ENCODE assay signal across 24 cellular contexts in the genomic region with DNA sequence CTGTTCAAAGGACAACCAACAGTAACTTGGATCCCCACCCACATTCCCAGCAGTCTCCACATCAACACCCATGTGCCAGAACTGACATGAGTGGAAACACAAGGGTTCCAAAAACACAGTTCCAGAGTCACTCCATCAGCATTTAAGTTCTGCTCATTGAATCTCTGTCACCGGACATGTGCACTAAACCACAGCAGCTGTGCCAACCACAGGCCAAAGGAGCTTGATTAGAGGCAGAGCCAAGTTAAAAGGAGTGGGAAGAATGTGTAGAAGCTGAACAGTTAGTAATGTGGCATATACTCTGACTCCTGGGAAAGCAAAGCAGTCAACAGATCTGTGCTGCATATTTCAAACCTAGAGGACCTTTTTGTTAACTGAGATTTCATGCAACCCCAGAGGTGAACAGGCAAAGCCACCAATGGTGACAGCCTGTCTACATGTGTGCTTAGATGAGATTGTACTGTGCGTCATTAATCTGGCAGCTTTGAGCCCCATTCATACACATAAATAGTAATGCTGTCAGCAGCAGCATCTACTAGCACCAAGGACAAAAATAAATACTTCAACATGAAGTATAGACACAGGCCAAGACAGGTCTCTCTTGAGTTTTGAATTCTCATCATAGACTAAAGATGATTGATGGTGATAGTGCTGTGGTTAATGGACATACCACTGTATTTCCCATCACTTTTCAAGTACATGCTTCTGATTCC. TPM values are rescaled to one million over a fixed set of nuclear protein-coding genes. Genes with fewer than 3 reads are reported as not detected.
A peak's percentile ranks its signal among the peaks of the same experiment; 100 is the strongest.
DNase-seq lines count a peak whose midpoint lies in the region; ATAC-seq, FAIRE-seq and TF ChIP-seq lines count a peak whose summit lies in the region.
"Had no signal": no experiment of that assay in that cellular context is flagged by ENCODE, and none has a peak within 500 bp of the region (broad histone marks: within the 10 kb centered on the region; RNA-seq: fewer than 3 reads in every experiment).

No MANE protein-coding gene starts in this region.

- no peak for TF ChIP-seq CTCF in right atrium auricular region (IDR thresholded peaks at IDR 0.05)

- no peaks in the 10 kb centered on the region for H3K36me3 ChIP-seq in right atrium auricular region
- H3K36me3 ChIP-seq in SJCRH30 = no peaks in the 10 kb centered on the region

- H3K27me3 ChIP-seq in right atrium auricular region (no peaks in the 10 kb centered on the region), SJCRH30 (no peaks in the 10 kb centered on the region)

- H3K27ac ChIP-seq in right atrium auricular region (no peak overlapping the region), SJCRH30 (peak overlapping the region; percentile 17; the same call in 1 of the 2 replicates)
- H3K27ac ChIP-seq: A549 had no signal

- intact Hi-C loops in Right ventricle myocardium superior (cut with DNase I) = no loop called here

- H3K4me3 ChIP-seq in right atrium auricular region = no peak overlapping the region
- no peak overlapping the region for H3K4me3 ChIP-seq in SJCRH30
- H3K4me3 ChIP-seq: A549 had no signal

- DNase-seq in Right ventricle myocardium superior (no peak), right atrium auricular region (ENCODE audit: low spot score) (no peak), SJCRH30 (peak; percentile 75 to 82), glomerular visceral epithelial cell (ENCODE audit: extremely low spot score) (peak; percentile 9), urothelium cell line (ENCODE audit: low spot score) (no peak), cerebellum (ENCODE audit: low spot score) (no peak), SW480 (ENCODE audit: low spot score) (no peak)
- DNase-seq: activated B cell treated with CpG ODN at 0.5 μM for 24 hours; activated CD8-positive, alpha-beta T cell treated with anti-CD3 and anti-CD28 coated beads, Interleukin-2, amount 10 ng/mL, durations not matched to agents 7 days and 5 days; activated naive CD4-positive, alpha-beta T cell treated with anti-CD3 and anti-CD28 coated beads for 36 hours; activated T-cell treated with anti-CD3 and anti-CD28 coated beads, Interleukin-2, amount 50 U/mL, for 24 hours; aorta; NCI-H1092; NCI-H2081 treated with DMSO at 0.1 percent for 48 hours; NCI-H510A; SHP77; small intestine; stimulated activated CD4-positive, alpha-beta T cell treated with anti-CD3 and anti-CD28 coated beads, Interleukin-4, amount 100 ng/mL, for 24 hours; T-helper 17 cell had no signal

- H3K4me1 ChIP-seq in right atrium auricular region (no peaks in the 10 kb centered on the region), SJCRH30 (peaks cover 16% of the 10 kb centered on the region)
- H3K4me1 ChIP-seq: A549 had no signal

- H3K9me3 ChIP-seq in right atrium auricular region (no peaks in the 10 kb centered on the region), SJCRH30 (replicated peaks) (no peaks in the 10 kb centered on the region; the same call in 1 of the 2 replicates)
- H3K9me3 ChIP-seq: A549 had no signal

- no peak for FAIRE-seq in urothelium cell line (lab: Jason Lieb, UNC)
- FAIRE-seq: A549, G401.6, H54, islet of Langerhans, small intestine had no signal

- peak; percentile 98 for ATAC-seq in Right ventricle myocardium superior (ENCODE audit: poor library complexity)
- ATAC-seq in HG02642 (IDR thresholded peaks at IDR 0.05; ENCODE audit: poor library complexity, unreplicated experiment) = no peak
- ATAC-seq: A549; activated CD8-positive, alpha-beta T cell treated with anti-CD3 and anti-CD28 coated beads, Interleukin-2, amount 10 ng/mL, durations not matched to agents 7 days and 5 days; T-helper 17 cell had no signal

RNA-seq across cellular contexts. Expression of a gene that starts 16.4 kb away (rescaled TPM):
- total RNA-seq in Right ventricle myocardium superior = 5.8 TPM
- total RNA-seq in right atrium auricular region = 1 to 10 TPM in 1 of 2 donors, under 1 TPM in 1; 0.70 to 1.5 TPM
- 22.4 and 25.0 TPM in 2 replicates for total RNA-seq in SJCRH30 (2014; rRNA removed; shearing (Covaris generic))
- total RNA-seq in cerebellum = 12.4 TPM
- total RNA-seq: activated B cell treated with CpG ODN at 0.5 μM for 24 hours; activated CD8-positive, alpha-beta T cell treated with anti-CD3 and anti-CD28 coated beads, Interleukin-2, amount 10 ng/mL, durations not matched to agents 7 days and 5 days had no signal

Comparison
In these comparisons a context has a peak if more than half of its experiments do, and no peak if none do; other contexts are left out.
1. DNase-seq: peak in SJCRH30 (2 of 2) and glomerular visceral epithelial cell (single experiment); none in Right ventricle myocardium superior (single experiment), right atrium auricular region (single experiment), urothelium cell line (single experiment), cerebellum (single experiment) and SW480 (single experiment).